In genomic region chr1:12177156-12177998, GRCh38 we compare ENCODE assay signal across 8 cellular contexts. TPM values are rescaled to one million over a fixed set of nuclear protein-coding genes. Genes with fewer than 3 reads are reported as not detected.
A peak's percentile ranks its signal among the peaks of the same experiment; 100 is the strongest.
DNase-seq lines count a peak whose midpoint lies in the region; ATAC-seq and TF ChIP-seq lines count a peak whose summit lies in the region.

No MANE protein-coding gene starts in this region.

- no peaks in the 10 kb centered on the region for H3K27me3 Mint-ChIP-seq in activated T-cell treated with anti-CD3 and anti-CD28 coated beads, Interleukin-2, amount 50 U/mL, for 24 hours
- H3K27me3 Mint-ChIP-seq in immature natural killer cell (ENCODE audit: low read depth in 3 of 3), result peaks cover 17 to 61% (median 53%) of the 10 kb centered on the region in 3 donors

- peak overlapping the region; percentile 74 for H3K27ac ChIP-seq in suprapubic skin
- no peak overlapping the region for H3K27ac ChIP-seq in SK-N-SH (ENCODE audit: low read depth in 2 of 2, low read length in 1 of 2)

- no peaks in the 10 kb centered on the region for H3K9me3 ChIP-seq in suprapubic skin
- H3K9me3 ChIP-seq in SK-N-SH, result no peaks in the 10 kb centered on the region

- peak; percentile 57 for DNase-seq in activated T-cell treated with anti-CD3 and anti-CD28 coated beads, Interleukin-2, amount 50 U/mL, for 1 hour
- DNase-seq in activated T-cell treated with anti-CD3 and anti-CD28 coated beads for 4 hours (no peak), immature natural killer cell (no peak), suprapubic skin (ENCODE audit: low spot score in 2 of 2) (no peak), NCI-H2107 (lab: John Stamatoyannopoulos, UW) (no peak), SK-N-SH (no peak)
- DNase-seq in activated T-cell treated with anti-CD3 and anti-CD28 coated beads, Interleukin-2, amount 50 U/mL, for 24 hours, result no peak

- TF ChIP-seq POLR2A in suprapubic skin (IDR thresholded peaks at IDR 0.05), result no peak

- 71% methylated on average over 18 of the region's 24 CpGs for WGBS in suprapubic skin
- WGBS in SK-N-SH (ENCODE audit: low lambda C conversion rate), result 90% methylated on average over 16 of the region's 24 CpGs

- no peaks in the 10 kb centered on the region for H3K9me2 ChIP-seq in SK-N-SH

- peaks cover 98% of the 10 kb centered on the region for H3K4me1 Mint-ChIP-seq in activated T-cell treated with anti-CD3 and anti-CD28 coated beads, Interleukin-2, amount 50 U/mL, for 24 hours (ENCODE audit: low read depth)
- peaks cover 98 to 99% of the 10 kb centered on the region in 2 donors for H3K4me1 Mint-ChIP-seq in immature natural killer cell

- H2AFZ ChIP-seq in SK-N-SH (ENCODE audit: low read depth), result no peak overlapping the region

- H3K9ac ChIP-seq in SK-N-SH, result no peak overlapping the region

- peak overlapping the region; percentile 76 for H3K4me3 Mint-ChIP-seq in activated T-cell treated with anti-CD3 and anti-CD28 coated beads, Interleukin-2, amount 50 U/mL, for 24 hours
- H3K4me3 Mint-ChIP-seq in immature natural killer cell, result peak overlapping the region; percentile 74 to 96 (median 81)

- TF ChIP-seq EP300 in suprapubic skin (IDR thresholded peaks at IDR 0.05) (no peak), SK-N-SH (IDR thresholded peaks at IDR 0.05; ENCODE audit: borderline replicate concordance in 1 of 2, low read depth in 1 of 2, low read length in 1 of 2) (no peak)

- TF ChIP-seq RAD21 in SK-N-SH (IDR thresholded peaks at IDR 0.05; ENCODE audit: low read length), result no peak

- peaks cover 90% of the 10 kb centered on the region for H3K36me3 Mint-ChIP-seq in activated T-cell treated with anti-CD3 and anti-CD28 coated beads, Interleukin-2, amount 50 U/mL, for 24 hours (ENCODE audit: low read depth)
- H3K36me3 Mint-ChIP-seq in immature natural killer cell, result peaks cover 0 to 4% (median 3%) of the 10 kb centered on the region in 3 donors

- H3K36me3 ChIP-seq in suprapubic skin (no peaks in the 10 kb centered on the region), SK-N-SH (replicated peaks in 1 of 2; ENCODE audit: control insufficient read depth in 1 of 2, insufficient read depth in 2 of 2, low read length in 1 of 2) (no peaks in the 10 kb centered on the region)

- H3K4me3 ChIP-seq in suprapubic skin (no peak overlapping the region), SK-N-SH (ENCODE audit: low read depth in 2 of 2, low read length in 1 of 2) (no peak overlapping the region)

- H3K4me1 ChIP-seq in suprapubic skin (peaks cover 85% of the 10 kb centered on the region), SK-N-SH (ENCODE audit: control insufficient read depth in 1 of 2, insufficient read depth in 2 of 2, low read depth in 1 of 2, low read length in 1 of 2) (peaks cover 6 to 7% of the 10 kb centered on the region in 2 experiments; a peak in 2 of 4 replicates)

- H3K4me2 ChIP-seq in SK-N-SH, result no peak overlapping the region

- H3K79me2 ChIP-seq in SK-N-SH (ENCODE audit: insufficient read depth), result no peaks in the 10 kb centered on the region

- CTCF ChIA-PET in SK-N-SH (lab: Yijun Ruan, JAX), result interaction anchor here (0.6 to 4.4 kb wide), 6 partner anchors 30 to 59 kb away, joined by 3 to 29 read pairs (median 3); no protein-coding TSS in a partner anchor

- H3K27ac Mint-ChIP-seq in activated T-cell treated with anti-CD3 and anti-CD28 coated beads, Interleukin-2, amount 50 U/mL, for 24 hours, result peak overlapping the region; percentile 98
- H3K27ac Mint-ChIP-seq in immature natural killer cell, result peak overlapping the region; percentile 99 to 100 (median 100)

- no peaks in the 10 kb centered on the region for H3K9me3 Mint-ChIP-seq in activated T-cell treated with anti-CD3 and anti-CD28 coated beads, Interleukin-2, amount 50 U/mL, for 24 hours
- no peaks in the 10 kb centered on the region for H3K9me3 Mint-ChIP-seq in immature natural killer cell

- no peaks in the 10 kb centered on the region for H3F3A ChIP-seq in SK-N-SH (replicated peaks; ENCODE audit: insufficient read depth)

- POLR2A ChIA-PET in SK-N-SH (lab: Yijun Ruan, JAX), result no interaction called here

- ATAC-seq in GM18498 (IDR thresholded peaks at IDR 0.05; ENCODE audit: unreplicated experiment), result no peak

- no peak for TF ChIP-seq CTCF in suprapubic skin (IDR thresholded peaks at IDR 0.05)
- no peak for TF ChIP-seq CTCF in SK-N-SH (IDR thresholded peaks at IDR 0.05)

- H3K27me3 ChIP-seq in suprapubic skin (peaks cover 11% of the 10 kb centered on the region), SK-N-SH (ENCODE audit: insufficient read depth) (no peaks in the 10 kb centered on the region)

- H4K20me1 ChIP-seq in SK-N-SH (ENCODE audit: insufficient read depth), result no peaks in the 10 kb centered on the region

TF ChIP-seq in SK-N-SH, 30 proteins besides CTCF, POLR2A, EP300 and RAD21:
- TF ChIP-seq, protein P1, sequence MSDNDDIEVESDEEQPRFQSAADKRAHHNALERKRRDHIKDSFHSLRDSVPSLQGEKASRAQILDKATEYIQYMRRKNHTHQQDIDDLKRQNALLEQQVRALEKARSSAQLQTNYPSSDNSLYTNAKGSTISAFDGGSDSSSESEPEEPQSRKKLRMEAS (IDR thresholded peaks at IDR 0.05; ENCODE audit: low read depth), result no peak
- TF ChIP-seq SMC3 (IDR thresholded peaks at IDR 0.05; ENCODE audit: low read depth, low read length), result no peak
- no peak for TF ChIP-seq TAF1 (IDR thresholded peaks at IDR 0.05; ENCODE audit: borderline replicate concordance, low read depth, low read length)
- TF ChIP-seq ELF1 (IDR thresholded peaks at IDR 0.05), result no peak
- no peak for TF ChIP-seq YY1 (IDR thresholded peaks at IDR 0.05; ENCODE audit: low read depth)
- TF ChIP-seq USF2 (IDR thresholded peaks at IDR 0.05; ENCODE audit: borderline replicate concordance, low read depth, low read length), result no peak
- no peak for TF ChIP-seq MEF2A (IDR thresholded peaks at IDR 0.05; ENCODE audit: borderline replicate concordance, low read depth)

RNA-seq across cellular contexts. Expression of gene TNFRSF1B, which starts 10.6 kb away (rescaled TPM):
- 100 to 1,000 TPM; 162 to 269 (median 165) TPM for polyA plus RNA-seq in immature natural killer cell
- total RNA-seq in suprapubic skin, result 10 to 100 TPM in 2 of 4 donors, 1 to 10 TPM in 2; 6.3 to 35.2 (median 11.9) TPM
- polyA plus RNA-seq in SK-N-SH (2012; rRNA removed), result 0.18 and 0.36 TPM in 2 replicates
- polyA plus RNA-seq in SK-N-SH (2012; cell fraction: cytosol; rRNA removed), result 0.14 and 0.21 TPM in 2 replicates
- polyA plus RNA-seq in SK-N-SH (2012; cell fraction: nucleus; rRNA removed), result 0.12 and 0.14 TPM in 2 replicates

RNA-seq across cellular contexts. Expression of gene VPS13D, which starts 52.5 kb away (rescaled TPM):
- polyA plus RNA-seq in immature natural killer cell (1 to 10 TPM; 4.2 to 9.9 (median 6.6) TPM), SK-N-SH (2012; rRNA removed) (14.4 and 15.0 TPM in 2 replicates)
- 100 to 1,000 TPM in 3 of 4 donors, 10 to 100 TPM in 1; 94.4 to 472 (median 163) TPM for total RNA-seq in suprapubic skin
- polyA plus RNA-seq in SK-N-SH (2012; cell fraction: cytosol; rRNA removed), result 9.1 and 10.8 TPM in 2 replicates
- 19.8 and 28.7 TPM in 2 replicates for polyA plus RNA-seq in SK-N-SH (2012; cell fraction: nucleus; rRNA removed)

Comparison
In these comparisons a context has a peak if more than half of its experiments do, and no peak if none do; other contexts are left out.
1. RNA of gene TNFRSF1B, which starts 10.6 kb away (polyA plus RNA-seq): 162 to 269 TPM in immature natural killer cell; 0.12 to 0.36 TPM in SK-N-SH; every median in the first group is over 100 times any median in the second.